1 cellular context compared by ENCODE assay signal in the genomic region with DNA sequence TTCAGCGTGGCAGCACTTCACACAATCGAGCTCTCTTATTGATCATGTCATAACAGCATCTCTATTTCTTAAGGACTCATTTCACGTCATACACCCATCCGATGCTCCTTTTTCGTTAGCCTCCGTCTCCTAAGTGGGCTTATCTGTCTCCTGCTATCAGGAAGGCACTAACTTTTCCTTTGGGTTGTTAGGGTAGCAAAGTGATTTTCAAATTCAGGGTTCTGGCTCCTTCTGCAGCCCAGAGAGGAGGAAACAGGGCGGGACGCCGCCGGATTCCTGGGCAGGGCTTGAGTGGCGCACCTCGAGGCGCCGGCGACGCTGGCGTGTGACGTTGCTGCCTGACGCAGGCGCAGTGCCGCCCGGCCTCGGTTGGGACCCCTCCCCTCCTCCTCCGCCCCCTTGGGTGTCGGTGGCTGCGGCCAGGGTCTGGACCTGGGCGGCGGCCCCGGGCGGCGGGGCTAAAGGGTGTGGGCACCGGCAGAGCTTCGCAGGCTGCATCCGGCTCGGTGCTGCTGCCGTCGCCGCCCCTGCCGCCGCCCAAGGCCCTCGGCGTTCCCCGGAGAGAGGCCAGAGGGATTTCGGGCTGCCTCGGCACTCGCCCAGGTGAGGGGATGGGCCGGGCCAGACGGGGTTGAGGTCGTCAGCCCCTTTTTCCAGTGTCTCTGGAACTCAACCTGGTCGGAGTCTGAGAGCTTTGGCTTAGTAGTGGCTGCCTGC.
TF ChIP-seq lines count a peak whose summit lies in the region.

A gene with protein sequence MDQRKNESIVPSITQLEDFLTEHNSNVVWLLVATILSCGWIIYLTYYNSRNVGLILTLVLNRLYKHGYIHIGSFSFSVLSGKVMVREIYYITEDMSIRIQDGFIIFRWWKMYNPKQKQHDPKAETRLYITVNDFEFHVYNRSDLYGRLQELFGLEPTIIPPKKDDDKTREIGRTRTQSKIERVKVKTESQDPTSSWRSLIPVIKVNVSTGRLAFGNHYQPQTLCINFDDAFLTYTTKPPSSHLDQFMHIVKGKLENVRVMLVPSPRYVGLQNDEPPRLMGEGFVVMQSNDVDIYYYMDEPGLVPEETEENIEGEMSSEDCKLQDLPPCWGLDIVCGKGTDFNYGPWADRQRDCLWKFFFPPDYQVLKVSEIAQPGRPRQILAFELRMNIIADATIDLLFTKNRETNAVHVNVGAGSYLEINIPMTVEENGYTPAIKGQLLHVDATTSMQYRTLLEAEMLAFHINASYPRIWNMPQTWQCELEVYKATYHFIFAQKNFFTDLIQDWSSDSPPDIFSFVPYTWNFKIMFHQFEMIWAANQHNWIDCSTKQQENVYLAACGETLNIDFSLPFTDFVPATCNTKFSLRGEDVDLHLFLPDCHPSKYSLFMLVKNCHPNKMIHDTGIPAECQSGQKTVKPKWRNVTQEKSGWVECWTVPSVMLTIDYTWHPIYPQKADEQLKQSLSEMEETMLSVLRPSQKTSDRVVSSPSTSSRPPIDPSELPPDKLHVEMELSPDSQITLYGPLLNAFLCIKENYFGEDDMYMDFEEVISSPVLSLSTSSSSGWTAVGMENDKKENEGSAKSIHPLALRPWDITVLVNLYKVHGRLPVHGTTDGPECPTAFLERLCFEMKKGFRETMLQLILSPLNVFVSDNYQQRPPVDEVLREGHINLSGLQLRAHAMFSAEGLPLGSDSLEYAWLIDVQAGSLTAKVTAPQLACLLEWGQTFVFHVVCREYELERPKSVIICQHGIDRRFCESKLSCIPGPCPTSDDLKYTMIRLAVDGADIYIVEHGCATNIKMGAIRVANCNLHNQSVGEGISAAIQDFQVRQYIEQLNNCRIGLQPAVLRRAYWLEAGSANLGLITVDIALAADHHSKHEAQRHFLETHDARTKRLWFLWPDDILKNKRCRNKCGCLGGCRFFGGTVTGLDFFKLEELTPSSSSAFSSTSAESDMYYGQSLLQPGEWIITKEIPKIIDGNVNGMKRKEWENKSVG (N-terminal part only) (plus strand): TSS at position 350 of the 717 bp plus-strand sequence. CDS start 18,317 bp downstream, outside the sequence.

TF ChIP-seq in K562, 482 proteins besides CTCF, POLR2A, EP300 and RAD21 (continued from another document and continues in another):
- TF ChIP-seq, protein P1, sequence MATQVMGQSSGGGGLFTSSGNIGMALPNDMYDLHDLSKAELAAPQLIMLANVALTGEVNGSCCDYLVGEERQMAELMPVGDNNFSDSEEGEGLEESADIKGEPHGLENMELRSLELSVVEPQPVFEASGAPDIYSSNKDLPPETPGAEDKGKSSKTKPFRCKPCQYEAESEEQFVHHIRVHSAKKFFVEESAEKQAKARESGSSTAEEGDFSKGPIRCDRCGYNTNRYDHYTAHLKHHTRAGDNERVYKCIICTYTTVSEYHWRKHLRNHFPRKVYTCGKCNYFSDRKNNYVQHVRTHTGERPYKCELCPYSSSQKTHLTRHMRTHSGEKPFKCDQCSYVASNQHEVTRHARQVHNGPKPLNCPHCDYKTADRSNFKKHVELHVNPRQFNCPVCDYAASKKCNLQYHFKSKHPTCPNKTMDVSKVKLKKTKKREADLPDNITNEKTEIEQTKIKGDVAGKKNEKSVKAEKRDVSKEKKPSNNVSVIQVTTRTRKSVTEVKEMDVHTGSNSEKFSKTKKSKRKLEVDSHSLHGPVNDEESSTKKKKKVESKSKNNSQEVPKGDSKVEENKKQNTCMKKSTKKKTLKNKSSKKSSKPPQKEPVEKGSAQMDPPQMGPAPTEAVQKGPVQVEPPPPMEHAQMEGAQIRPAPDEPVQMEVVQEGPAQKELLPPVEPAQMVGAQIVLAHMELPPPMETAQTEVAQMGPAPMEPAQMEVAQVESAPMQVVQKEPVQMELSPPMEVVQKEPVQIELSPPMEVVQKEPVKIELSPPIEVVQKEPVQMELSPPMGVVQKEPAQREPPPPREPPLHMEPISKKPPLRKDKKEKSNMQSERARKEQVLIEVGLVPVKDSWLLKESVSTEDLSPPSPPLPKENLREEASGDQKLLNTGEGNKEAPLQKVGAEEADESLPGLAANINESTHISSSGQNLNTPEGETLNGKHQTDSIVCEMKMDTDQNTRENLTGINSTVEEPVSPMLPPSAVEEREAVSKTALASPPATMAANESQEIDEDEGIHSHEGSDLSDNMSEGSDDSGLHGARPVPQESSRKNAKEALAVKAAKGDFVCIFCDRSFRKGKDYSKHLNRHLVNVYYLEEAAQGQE (CRISPR knock-in tag; IDR thresholded peaks at IDR 0.05; ENCODE audit: low read depth), result no peak
- TF ChIP-seq RBFOX2 (IDR thresholded peaks at IDR 0.05; ENCODE audit: low read depth, low read length) (peak; percentile 86), ZFPM2 (CRISPR knock-in tag; IDR thresholded peaks at IDR 0.05) (no peak), ZNF165 (CRISPR knock-in tag; IDR thresholded peaks at IDR 0.05; ENCODE audit: borderline replicate concordance) (no peak), PTRF (tag; IDR thresholded peaks at IDR 0.05) (no peak), POLR2B (IDR thresholded peaks at IDR 0.05; ENCODE audit: low read depth, partially characterized antibody) (peak; percentile 76), SAFB2 (IDR thresholded peaks at IDR 0.05; ENCODE audit: borderline replicate concordance, low read depth, low read length, severe bottlenecking) (no peak), SMAD3 (CRISPR knock-in tag; conservative IDR thresholded peaks at IDR 0.05) (no peak), TEAD1 (CRISPR knock-in tag; IDR thresholded peaks at IDR 0.05) (peak; percentile 31 to 73; a peak in 1 of 4 replicates), ZNF143 (CRISPR knock-in tag; IDR thresholded peaks at IDR 0.05) (no peak), RBM17 (IDR thresholded peaks at IDR 0.05; ENCODE audit: borderline replicate concordance, low read depth, low read length) (no peak), MYBL2 (IDR thresholded peaks at IDR 0.05; ENCODE audit: low read depth) (no peak; the same call in 1 of the 2 replicates), MYBL2 (CRISPR knock-in tag; IDR thresholded peaks at IDR 0.05; ENCODE audit: borderline replicate concordance) (no peak), CBX3 (IDR thresholded peaks at IDR 0.05; ENCODE audit: borderline replicate concordance in 1 of 2, low read length in 2 of 2) (no peak), TAL1 (IDR thresholded peaks at IDR 0.05) (no peak), SREBF2 (CRISPR knock-in tag; IDR thresholded peaks at IDR 0.05) (no peak), CGGBP1 (CRISPR knock-in tag; IDR thresholded peaks at IDR 0.05) (no peak; the same call in 1 of the 2 replicates), CBX8 (IDR thresholded peaks at IDR 0.05; ENCODE audit: borderline replicate concordance, extremely low read depth, low read depth, low read length, poor library complexity, severe bottlenecking) (no peak), ILF3 (IDR thresholded peaks at IDR 0.05; ENCODE audit: borderline replicate concordance) (no peak), CHD1 (IDR thresholded peaks at IDR 0.05; ENCODE audit: low read length) (no peak), PRPF4 (IDR thresholded peaks at IDR 0.05; ENCODE audit: insufficient read depth, low read depth, low read length, poor library complexity, severe bottlenecking) (no peak), NFYB (IDR thresholded peaks at IDR 0.05; ENCODE audit: extremely low read depth, insufficient read length) (no peak), YY1 (IDR thresholded peaks at IDR 0.05; ENCODE audit: borderline replicate concordance in 1 of 3, control insufficient read depth in 1 of 3, extremely low read depth in 1 of 3, insufficient read depth in 3 of 3, insufficient read length in 1 of 3, insufficient replicate concordance in 2 of 3, low read depth in 1 of 3, low read length in 2 of 3) (peak in 2 of 3 experiments; percentile 17 to 52), ESRRB (CRISPR knock-in tag; IDR thresholded peaks at IDR 0.05; ENCODE audit: borderline replicate concordance) (no peak), ZNF431 (CRISPR knock-in tag; IDR thresholded peaks at IDR 0.05) (no peak), ZNF668 (CRISPR knock-in tag; IDR thresholded peaks at IDR 0.05) (no peak), EHMT2 (IDR thresholded peaks at IDR 0.05) (no peak), ELF1 (tag; IDR thresholded peaks at IDR 0.05) (no peak), MECOM (CRISPR knock-in tag; IDR thresholded peaks at IDR 0.05) (no peak), ZNF133 (CRISPR knock-in tag; IDR thresholded peaks at IDR 0.05) (no peak), CXXC5 (CRISPR knock-in tag; IDR thresholded peaks at IDR 0.05) (peak; percentile 47; the same call in 1 of the 2 replicates), HNRNPH1 (optimal IDR thresholded peaks at IDR 0.05; ENCODE audit: low read depth, low read length) (no peak), ATF4 (CRISPR knock-in tag; IDR thresholded peaks at IDR 0.05) (no peak), DDX20 (tag; IDR thresholded peaks at IDR 0.05; ENCODE audit: low read depth) (no peak), HDAC3 (IDR thresholded peaks at IDR 0.05; ENCODE audit: borderline replicate concordance, partially characterized antibody) (no peak)
- TF ChIP-seq, protein P2, sequence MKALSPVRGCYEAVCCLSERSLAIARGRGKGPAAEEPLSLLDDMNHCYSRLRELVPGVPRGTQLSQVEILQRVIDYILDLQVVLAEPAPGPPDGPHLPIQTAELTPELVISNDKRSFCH (CRISPR knock-in tag; IDR thresholded peaks at IDR 0.05), result no peak
- TF ChIP-seq, protein P2 (tag; IDR thresholded peaks at IDR 0.05), result no peak
- TF ChIP-seq, protein P3, sequence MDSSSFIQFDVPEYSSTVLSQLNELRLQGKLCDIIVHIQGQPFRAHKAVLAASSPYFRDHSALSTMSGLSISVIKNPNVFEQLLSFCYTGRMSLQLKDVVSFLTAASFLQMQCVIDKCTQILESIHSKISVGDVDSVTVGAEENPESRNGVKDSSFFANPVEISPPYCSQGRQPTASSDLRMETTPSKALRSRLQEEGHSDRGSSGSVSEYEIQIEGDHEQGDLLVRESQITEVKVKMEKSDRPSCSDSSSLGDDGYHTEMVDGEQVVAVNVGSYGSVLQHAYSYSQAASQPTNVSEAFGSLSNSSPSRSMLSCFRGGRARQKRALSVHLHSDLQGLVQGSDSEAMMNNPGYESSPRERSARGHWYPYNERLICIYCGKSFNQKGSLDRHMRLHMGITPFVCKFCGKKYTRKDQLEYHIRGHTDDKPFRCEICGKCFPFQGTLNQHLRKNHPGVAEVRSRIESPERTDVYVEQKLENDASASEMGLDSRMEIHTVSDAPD (CRISPR knock-in tag; IDR thresholded peaks at IDR 0.05), result no peak
- TF ChIP-seq, protein P4, sequence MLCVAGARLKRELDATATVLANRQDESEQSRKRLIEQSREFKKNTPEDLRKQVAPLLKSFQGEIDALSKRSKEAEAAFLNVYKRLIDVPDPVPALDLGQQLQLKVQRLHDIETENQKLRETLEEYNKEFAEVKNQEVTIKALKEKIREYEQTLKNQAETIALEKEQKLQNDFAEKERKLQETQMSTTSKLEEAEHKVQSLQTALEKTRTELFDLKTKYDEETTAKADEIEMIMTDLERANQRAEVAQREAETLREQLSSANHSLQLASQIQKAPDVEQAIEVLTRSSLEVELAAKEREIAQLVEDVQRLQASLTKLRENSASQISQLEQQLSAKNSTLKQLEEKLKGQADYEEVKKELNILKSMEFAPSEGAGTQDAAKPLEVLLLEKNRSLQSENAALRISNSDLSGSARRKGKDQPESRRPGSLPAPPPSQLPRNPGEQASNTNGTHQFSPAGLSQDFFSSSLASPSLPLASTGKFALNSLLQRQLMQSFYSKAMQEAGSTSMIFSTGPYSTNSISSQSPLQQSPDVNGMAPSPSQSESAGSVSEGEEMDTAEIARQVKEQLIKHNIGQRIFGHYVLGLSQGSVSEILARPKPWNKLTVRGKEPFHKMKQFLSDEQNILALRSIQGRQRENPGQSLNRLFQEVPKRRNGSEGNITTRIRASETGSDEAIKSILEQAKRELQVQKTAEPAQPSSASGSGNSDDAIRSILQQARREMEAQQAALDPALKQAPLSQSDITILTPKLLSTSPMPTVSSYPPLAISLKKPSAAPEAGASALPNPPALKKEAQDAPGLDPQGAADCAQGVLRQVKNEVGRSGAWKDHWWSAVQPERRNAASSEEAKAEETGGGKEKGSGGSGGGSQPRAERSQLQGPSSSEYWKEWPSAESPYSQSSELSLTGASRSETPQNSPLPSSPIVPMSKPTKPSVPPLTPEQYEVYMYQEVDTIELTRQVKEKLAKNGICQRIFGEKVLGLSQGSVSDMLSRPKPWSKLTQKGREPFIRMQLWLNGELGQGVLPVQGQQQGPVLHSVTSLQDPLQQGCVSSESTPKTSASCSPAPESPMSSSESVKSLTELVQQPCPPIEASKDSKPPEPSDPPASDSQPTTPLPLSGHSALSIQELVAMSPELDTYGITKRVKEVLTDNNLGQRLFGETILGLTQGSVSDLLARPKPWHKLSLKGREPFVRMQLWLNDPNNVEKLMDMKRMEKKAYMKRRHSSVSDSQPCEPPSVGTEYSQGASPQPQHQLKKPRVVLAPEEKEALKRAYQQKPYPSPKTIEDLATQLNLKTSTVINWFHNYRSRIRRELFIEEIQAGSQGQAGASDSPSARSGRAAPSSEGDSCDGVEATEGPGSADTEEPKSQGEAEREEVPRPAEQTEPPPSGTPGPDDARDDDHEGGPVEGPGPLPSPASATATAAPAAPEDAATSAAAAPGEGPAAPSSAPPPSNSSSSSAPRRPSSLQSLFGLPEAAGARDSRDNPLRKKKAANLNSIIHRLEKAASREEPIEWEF (CRISPR knock-in tag; IDR thresholded peaks at IDR 0.05), result no peak
- TF ChIP-seq, protein P5, sequence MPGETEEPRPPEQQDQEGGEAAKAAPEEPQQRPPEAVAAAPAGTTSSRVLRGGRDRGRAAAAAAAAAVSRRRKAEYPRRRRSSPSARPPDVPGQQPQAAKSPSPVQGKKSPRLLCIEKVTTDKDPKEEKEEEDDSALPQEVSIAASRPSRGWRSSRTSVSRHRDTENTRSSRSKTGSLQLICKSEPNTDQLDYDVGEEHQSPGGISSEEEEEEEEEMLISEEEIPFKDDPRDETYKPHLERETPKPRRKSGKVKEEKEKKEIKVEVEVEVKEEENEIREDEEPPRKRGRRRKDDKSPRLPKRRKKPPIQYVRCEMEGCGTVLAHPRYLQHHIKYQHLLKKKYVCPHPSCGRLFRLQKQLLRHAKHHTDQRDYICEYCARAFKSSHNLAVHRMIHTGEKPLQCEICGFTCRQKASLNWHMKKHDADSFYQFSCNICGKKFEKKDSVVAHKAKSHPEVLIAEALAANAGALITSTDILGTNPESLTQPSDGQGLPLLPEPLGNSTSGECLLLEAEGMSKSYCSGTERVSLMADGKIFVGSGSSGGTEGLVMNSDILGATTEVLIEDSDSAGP (CRISPR knock-in tag; IDR thresholded peaks at IDR 0.05), result no peak
